In genomic region chr19:925087-925911, GRCh38 we compare ENCODE assay signal across 8 cellular contexts.
DNase-seq lines count a peak whose midpoint lies in the region; ATAC-seq and TF ChIP-seq lines count a peak whose summit lies in the region.

No MANE protein-coding gene starts in this region.

- ATAC-seq in GM18868 (IDR thresholded peaks at IDR 0.05; ENCODE audit: unreplicated experiment) = peak; percentile 49
- peak; percentile 46 for ATAC-seq in HG03139 (IDR thresholded peaks at IDR 0.05; ENCODE audit: unreplicated experiment)

- no peak for TF ChIP-seq CTCF in AG09309 (IDR thresholded peaks at IDR 0.05; ENCODE audit: control insufficient read depth, insufficient read depth, low read depth, low read length, missing control alignments)

- peak overlapping the region; percentile 67 for H3K4me3 ChIP-seq in AG09309 (ENCODE audit: control insufficient read depth, low read depth, low read length)

- DNase-seq in AG09309 (ENCODE audit: low read depth) (peak; percentile 14), NCI-H2196 treated with DMSO at 0.1 percent for 48 hours (lab: John Stamatoyannopoulos, UW; ENCODE audit: unreplicated experiment) (peak; percentile 39), cerebellar cortex (ENCODE audit: low spot score) (peak; percentile 83), islet precursor cell (peak; percentile 91)
- DNase-seq in activated CD4-positive, CD25-positive, alpha-beta regulatory T cell (lab: John Stamatoyannopoulos, UW) = peak; percentile 56 to 76 (median 61)
- DNase-seq in stimulated activated CD4-positive, alpha-beta T cell treated with anti-CD3 and anti-CD28 coated beads, Interleukin-12 subunit alpha, Interleukin-12 subunit beta, amount 100 ng/mL, for 4 hours = peak; percentile 73

Comparison
In these comparisons a context has a peak if more than half of its experiments do, and no peak if none do; other contexts are left out.
1. Peak in every context shown above with its lines: DNase-seq, ATAC-seq and H3K4me3 ChIP-seq.
2. DNase-seq: peak in every context shown above with its lines; median percentile 91 in islet precursor cell; 83 in cerebellar cortex; 73 in stimulated activated CD4-positive, alpha-beta T cell treated with anti-CD3 and anti-CD28 coated beads, Interleukin-12 subunit alpha, Interleukin-12 subunit beta, amount 100 ng/mL, for 4 hours; 61 in activated CD4-positive, CD25-positive, alpha-beta regulatory T cell; 39 in NCI-H2196 treated with DMSO at 0.1 percent for 48 hours; 14 in AG09309.